In genomic region chr7:135668852-135669251, GRCh38 we compare ENCODE assay signal across 17 cellular contexts. TPM values are rescaled to one million over a fixed set of nuclear protein-coding genes. Genes with fewer than 3 reads are reported as not detected.
"Had no signal": no experiment of that assay in that cellular context is flagged by ENCODE, and none has a peak within 500 bp of the region (broad histone marks: within the 10 kb centered on the region; RNA-seq: fewer than 3 reads in every experiment).

No MANE protein-coding gene starts in this region.

RNA-seq across cellular contexts. Expression of gene SLC13A4, which starts 59.1 kb away (rescaled TPM):
- total RNA-seq: activated B cell treated with CpG ODN at 0.5 μM for 24 hours; activated CD4-positive, alpha-beta memory T cell treated with anti-CD3 and anti-CD28 coated beads for 36 hours; activated CD4-positive, alpha-beta T cell treated with anti-CD3 and anti-CD28 coated beads, Interleukin-2, amount 10 ng/mL, durations not matched to agents 24 days and 14 days; activated CD8-positive, alpha-beta memory T cell treated with anti-CD3 and anti-CD28 coated beads for 36 hours; activated CD8-positive, alpha-beta T cell treated with anti-CD3 and anti-CD28 coated beads for 36 hours; activated naive CD4-positive, alpha-beta T cell treated with anti-CD3 and anti-CD28 coated beads for 36 hours; activated naive CD4-positive, alpha-beta T cell treated with anti-CD3 and anti-CD28 coated beads, Interleukin-2, amount 50 U/mL, for 72 hours; activated naive CD8-positive, alpha-beta T cell treated with anti-CD3 and anti-CD28 coated beads for 36 hours; activated T-cell treated with anti-CD3 and anti-CD28 coated beads, Interleukin-2, amount 50 U/mL, for 4 hours; activated T-cell treated with anti-CD3 and anti-CD28 coated beads, Interleukin-2, amount 50 U/mL, for 72 hours; activated T-helper 1 cell treated with anti-CD3 and anti-CD28 coated beads, Interleukin-12 subunit alpha, Interleukin-12 subunit beta, Interleukin-2, Interleukin-4 antibody, amounts not matched to agents 30 ng/mL and 10 ng/mL and 1 ng/mL, durations not matched to agents 14 hours and 24 hours and 36 hours; activated T-helper 17 cell treated with anti-CD3 and anti-CD28 coated beads, Interleukin-2, amount 50 U/mL, for 72 hours; body of pancreas; T-cell; T-helper 1 cell treated with Interleukin-12 subunit alpha and Interleukin-12 subunit beta and Interleukin-4 antibody, amounts not matched to agents 30 ng/mL and 1 ng/mL, for 36 hours; T-helper 17 cell; T-helper 2 cell treated with Interferon-gamma antibody and Interleukin-4, amounts not matched to agents 100 ng/mL and 5 ng/mL, for 36 hours had no signal
